Comparison of ENCODE assay signal across 13 cellular contexts in genomic region chr9:13841801-13842462, GRCh38.
DNase-seq lines count a peak whose midpoint lies in the region; ATAC-seq and TF ChIP-seq lines count a peak whose summit lies in the region.
"Had no signal": no experiment of that assay in that cellular context is flagged by ENCODE, and none has a peak within 500 bp of the region (broad histone marks: within the 10 kb centered on the region; RNA-seq: fewer than 3 reads in every experiment).

No MANE protein-coding gene starts in this region.

- H3K4me3 ChIP-seq in gastrocnemius medialis (no peak overlapping the region), testis (no peak overlapping the region), ovary (no peak overlapping the region)
- H3K4me3 ChIP-seq: spleen, thoracic aorta had no signal

- H3K9me3 ChIP-seq in gastrocnemius medialis (no peaks in the 10 kb centered on the region), testis (no peaks in the 10 kb centered on the region), ovary (no peaks in the 10 kb centered on the region)
- H3K9me3 ChIP-seq: thoracic aorta had no signal

- intact Hi-C loops in gastrocnemius medialis (cut with DNase I; ENCODE audit: low total_unique reads) (loop anchor here (5.0 kb wide), 1 partner anchor 135 kb away; no protein-coding TSS in a partner anchor), testis (cut with DNase I; ENCODE audit: low total_unique reads) (no loop called here), ovary (cut with DNase I) (no loop called here)

- no peak for TF ChIP-seq POLR2A in gastrocnemius medialis (IDR thresholded peaks at IDR 0.05)
- no peak for TF ChIP-seq POLR2A in testis (IDR thresholded peaks at IDR 0.05)
- no peak for TF ChIP-seq POLR2A in ovary (IDR thresholded peaks at IDR 0.05)

- H3K27ac ChIP-seq in foreskin keratinocyte (no peak overlapping the region), gastrocnemius medialis (peak overlapping the region; percentile 65 to 77 (median 66)), testis (no peak overlapping the region), ovary (no peak overlapping the region)
- H3K27ac ChIP-seq: spleen, thoracic aorta had no signal

- ATAC-seq in foreskin keratinocyte (peak; percentile 57), gastrocnemius medialis (peak; percentile 86 to 91), GM19351 (IDR thresholded peaks at IDR 0.05; ENCODE audit: unreplicated experiment) (no peak)
- ATAC-seq: activated naive CD4-positive, alpha-beta T cell treated with anti-CD3 and anti-CD28 coated beads, Interleukin-2, amount 50 U/mL, for 72 hours had no signal

- TF ChIP-seq EP300 in ovary (IDR thresholded peaks at IDR 0.05), result no peak

- H3K27me3 ChIP-seq in foreskin keratinocyte (no peaks in the 10 kb centered on the region), gastrocnemius medialis (no peaks in the 10 kb centered on the region), testis (no peaks in the 10 kb centered on the region), ovary (no peaks in the 10 kb centered on the region)
- H3K27me3 ChIP-seq: spleen had no signal

- WGBS in testis, 2 donors, result 39 to 58% methylated on average over 5 of the region's 5 CpGs
- WGBS in ovary, 3 donors, result 51 to 57% (median 53%) methylated on average over 5 of the region's 5 CpGs

- no peak for TF ChIP-seq CTCF in foreskin keratinocyte (conservative IDR thresholded peaks at IDR 0.05)
- no peak for TF ChIP-seq CTCF in gastrocnemius medialis (IDR thresholded peaks at IDR 0.05 in 4 of 5, conservative IDR thresholded peaks at IDR 0.05 in 1 of 5)
- TF ChIP-seq CTCF in testis (IDR thresholded peaks at IDR 0.05), result no peak
- TF ChIP-seq CTCF in ovary (IDR thresholded peaks at IDR 0.05), result no peak

- in situ Hi-C loops in gastrocnemius medialis (cut with MboI; ENCODE audit: low sequenced_read_pairs in 4 of 4), result no loop called here

- H3K4me1 ChIP-seq in foreskin keratinocyte, result no peaks in the 10 kb centered on the region
- peaks cover 12 to 17% of the 10 kb centered on the region in 2 donors for H3K4me1 ChIP-seq in gastrocnemius medialis
- H3K4me1 ChIP-seq in testis, result no peaks in the 10 kb centered on the region
- no peaks in the 10 kb centered on the region for H3K4me1 ChIP-seq in ovary (ENCODE audit: insufficient read depth)
- H3K4me1 ChIP-seq: spleen had no signal

- DNase-seq in NCI-H1105 treated with DMSO at 0.1 percent for 48 hours (lab: John Stamatoyannopoulos, UW), result peak; percentile 94
- peak; percentile 31 for DNase-seq in NCI-H345 treated with DMSO at 0.1 percent for 48 hours (lab: John Stamatoyannopoulos, UW; ENCODE audit: unreplicated experiment)
- peak in 1 of 2 donors; percentile 43 for DNase-seq in foreskin keratinocyte
- DNase-seq in gastrocnemius medialis, result peak; percentile 4 to 29
- no peak for DNase-seq in testis
- no peak for DNase-seq in cerebellar nuclear complex (lab: John Stamatoyannopoulos, UW)
- no peak for DNase-seq in ovary
- DNase-seq: NCI-H1930, nucleus accumbens, spleen had no signal

- H3K36me3 ChIP-seq in gastrocnemius medialis (no peaks in the 10 kb centered on the region), testis (ENCODE audit: low read depth, missing control alignments) (no peaks in the 10 kb centered on the region), ovary (no peaks in the 10 kb centered on the region)
- H3K36me3 ChIP-seq: spleen, thoracic aorta had no signal

Comparison
In these comparisons a context has a peak if more than half of its experiments do, and no peak if none do; other contexts are left out.
1. DNase-seq: peak in NCI-H1105 treated with DMSO at 0.1 percent for 48 hours (single experiment), NCI-H345 treated with DMSO at 0.1 percent for 48 hours (single experiment) and gastrocnemius medialis (2 of 2); none in testis (single experiment), cerebellar nuclear complex (0 of 2) and ovary (0 of 5).
2. H3K27ac ChIP-seq: peak in gastrocnemius medialis (4 of 4); none in foreskin keratinocyte (single experiment), testis (0 of 2) and ovary (0 of 2).